In the genomic region with DNA sequence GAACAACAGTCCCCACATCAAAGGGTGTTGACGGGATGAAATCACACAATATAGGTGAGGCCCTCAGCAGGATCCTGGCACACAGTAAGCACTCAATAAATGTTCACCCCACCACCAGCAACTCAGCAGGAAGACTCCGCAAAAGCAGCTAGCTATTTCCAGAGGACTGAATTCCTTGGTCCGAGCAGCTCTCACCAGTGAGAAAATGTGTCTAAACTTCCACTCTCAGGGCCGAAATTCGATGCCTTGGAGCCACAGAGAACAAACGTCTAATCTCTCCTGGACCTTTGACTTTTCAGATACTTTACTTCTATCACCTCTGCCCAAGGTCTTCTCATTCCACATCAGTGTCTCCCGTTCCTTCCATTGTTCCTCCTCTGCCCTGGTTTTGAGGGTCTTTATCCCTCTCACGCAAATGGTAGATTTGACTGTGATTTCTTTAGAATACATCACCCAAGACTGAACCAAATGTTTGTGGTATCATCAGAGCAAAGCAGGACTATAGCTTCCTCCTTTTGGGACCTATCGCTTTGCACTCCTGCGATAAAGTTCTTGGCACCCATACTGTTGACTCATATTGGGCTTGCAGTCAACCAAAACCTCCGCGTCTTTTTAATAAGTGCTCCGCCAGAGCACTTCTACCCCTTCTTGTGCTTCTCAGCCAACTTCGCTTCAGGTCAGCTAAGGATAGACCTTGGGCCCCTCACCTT, we compare ENCODE assay signal across 9 cellular contexts. TPM values are rescaled to one million over a fixed set of nuclear protein-coding genes. Genes with fewer than 3 reads are reported as not detected.
DNase-seq lines count a peak whose midpoint lies in the region; ATAC-seq and TF ChIP-seq lines count a peak whose summit lies in the region.
"Had no signal": no experiment of that assay in that cellular context is flagged by ENCODE, and none has a peak within 500 bp of the region (broad histone marks: within the 10 kb centered on the region; RNA-seq: fewer than 3 reads in every experiment).

No MANE protein-coding gene starts in this region.

- H3K4me3 ChIP-seq in muscle layer of duodenum (ENCODE audit: low read depth in 1 of 2, low read length in 2 of 2), result peak overlapping the region; percentile 41 to 83

- no peak for TF ChIP-seq RAD21 in Ishikawa (IDR thresholded peaks at IDR 0.05; ENCODE audit: low read depth)

- no peak for TF ChIP-seq CTCF in brain (conservative IDR thresholded peaks at IDR 0.05)

- H3K36me3 ChIP-seq in muscle layer of duodenum (ENCODE audit: control insufficient read depth in 1 of 2, insufficient read depth in 2 of 2, low read length in 2 of 2), result no peaks in the 10 kb centered on the region

- H3K4me1 ChIP-seq in muscle layer of duodenum (ENCODE audit: control insufficient read depth in 1 of 2, insufficient read depth in 2 of 2, low read length in 2 of 2), result peaks cover 6 to 28% of the 10 kb centered on the region in 2 donors

- no peaks in the 10 kb centered on the region for H3K9me3 ChIP-seq in muscle layer of duodenum (ENCODE audit: control insufficient read depth in 1 of 2, low read length in 2 of 2)

- H3K27me3 ChIP-seq in muscle layer of duodenum (ENCODE audit: low read depth, low read length), result no peaks in the 10 kb centered on the region

- no peak overlapping the region for H3K27ac ChIP-seq in muscle layer of duodenum (ENCODE audit: low read length)

- H3K9me3 Mint-ChIP-seq in brain, result peaks cover 0 to 9% (median 0%) of the 10 kb centered on the region in 5 experiments

- TF ChIP-seq EP300 in Ishikawa (IDR thresholded peaks at IDR 0.05; ENCODE audit: borderline replicate concordance), result no peak

- H3K4me3 Mint-ChIP-seq in brain, result peak overlapping the region; percentile 87 to 94 (median 89)

- ATAC-seq in HG03159 (IDR thresholded peaks at IDR 0.05; ENCODE audit: unreplicated experiment), result no peak
- no peak for ATAC-seq in HG03442 (IDR thresholded peaks at IDR 0.05; ENCODE audit: unreplicated experiment)
- no peak for ATAC-seq in GM19455 (IDR thresholded peaks at IDR 0.05; ENCODE audit: unreplicated experiment)

- DNase-seq in Daoy (ENCODE audit: low read depth) (peak; percentile 70), NCI-H2029 treated with DMSO at 0.1 percent for 48 hours (lab: John Stamatoyannopoulos, UW) (no peak)

- peaks cover 4% of the 10 kb centered on the region for H3K36me3 Mint-ChIP-seq in brain

- H3K4me1 Mint-ChIP-seq in brain, result peaks cover 37% of the 10 kb centered on the region

- peaks cover 9% of the 10 kb centered on the region for H3K27me3 Mint-ChIP-seq in brain

- H3K27ac Mint-ChIP-seq in brain, result peak overlapping the region; percentile 80 to 94 (median 91)

TF ChIP-seq in Ishikawa, 13 proteins besides CTCF, POLR2A, EP300 and RAD21:
- TF ChIP-seq TEAD4 (IDR thresholded peaks at IDR 0.05) (no peak; the same call in 1 of the 2 replicates), NFIC (IDR thresholded peaks at IDR 0.05) (peak; percentile 83)
- TF ChIP-seq, protein P1, sequence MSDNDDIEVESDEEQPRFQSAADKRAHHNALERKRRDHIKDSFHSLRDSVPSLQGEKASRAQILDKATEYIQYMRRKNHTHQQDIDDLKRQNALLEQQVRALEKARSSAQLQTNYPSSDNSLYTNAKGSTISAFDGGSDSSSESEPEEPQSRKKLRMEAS (IDR thresholded peaks at IDR 0.05), result 0 out of 2 replicates have a peak, but pooled peaks have one; percentile 19

RNA-seq across cellular contexts. Expression of a gene that starts 0.9 kb away (rescaled TPM):
- 33.6 and 34.2 TPM in 2 replicates for total RNA-seq in Daoy (2014; rRNA removed; shearing (Covaris generic))
- polyA plus RNA-seq in brain (ENCODE audit: insufficient read depth, low read depth, low replicate concordance), result 28.8 TPM

RNA-seq across cellular contexts. Expression of a gene that starts 51.7 kb away (rescaled TPM):
- 0.06 TPM in 2 replicates for total RNA-seq in Daoy (2014; rRNA removed; shearing (Covaris generic))
- not detected for polyA plus RNA-seq in brain (ENCODE audit: insufficient read depth, low read depth, low replicate concordance)
- total RNA-seq: LHCN-M2 had no signal
